5 cellular contexts compared by ENCODE assay signal in genomic region chr10:44022203-44022602, GRCh38.
"Had no signal": no experiment of that assay in that cellular context is flagged by ENCODE, and none has a peak within 500 bp of the region (broad histone marks: within the 10 kb centered on the region; RNA-seq: fewer than 3 reads in every experiment).

No MANE protein-coding gene starts in this region.

- DNase-seq: H9, HCEC 1CT, IMR-90 had no signal

- H3K27ac Mint-ChIP-seq: GM23338, H9 had no signal

- H3K4me3 Mint-ChIP-seq: GM23338, H9 had no signal

- ATAC-seq: GM23338, K562 had no signal

- H3K4me3 ChIP-seq: GM23338, K562 had no signal

- H3K4me2 ChIP-seq: GM23338 had no signal
